ENCODE assay signal across 11 cellular contexts in the genomic region with DNA sequence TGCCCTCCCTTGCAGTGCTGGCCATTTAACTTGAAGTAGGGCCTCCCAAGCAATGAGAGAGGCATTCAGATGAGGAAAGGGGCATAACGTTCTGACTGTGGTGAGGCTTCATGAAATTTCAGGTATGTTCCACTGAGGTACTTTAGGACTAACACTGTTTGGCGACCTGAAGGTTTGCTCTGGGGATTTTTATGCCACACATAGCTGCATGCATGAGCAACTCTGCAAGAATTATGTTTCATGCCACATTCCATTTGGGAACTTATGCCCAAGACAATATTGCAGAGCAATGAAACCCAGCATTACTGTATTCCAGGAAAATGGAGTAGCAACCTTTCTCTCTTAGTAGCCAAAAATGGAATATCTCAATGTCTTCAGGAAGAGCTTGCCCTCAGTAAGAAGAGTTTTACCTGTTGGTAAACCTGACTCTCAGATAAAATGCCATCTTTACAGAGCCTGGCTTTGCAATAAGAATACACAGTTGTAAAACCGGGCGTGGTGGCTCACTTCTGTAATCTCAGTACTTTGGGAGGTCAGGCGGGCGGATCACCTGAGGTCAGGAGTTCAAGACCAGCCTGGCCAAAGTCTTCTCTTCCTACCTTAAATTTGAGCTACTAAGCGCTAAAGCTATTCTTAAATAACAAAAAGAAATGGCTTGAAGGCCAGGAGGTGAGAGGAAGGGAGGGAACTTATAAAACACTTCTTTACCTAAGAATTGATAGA.
"Had no signal": no experiment of that assay in that cellular context is flagged by ENCODE, and none has a peak within 500 bp of the region (broad histone marks: within the 10 kb centered on the region; RNA-seq: fewer than 3 reads in every experiment).

No MANE protein-coding gene starts in this region.

- H3K27ac Mint-ChIP-seq: stimulated activated effector memory CD8-positive, alpha-beta T cell treated with anti-CD3 and anti-CD28 coated beads, Interleukin-12 subunit alpha, Interleukin-12 subunit beta, amount 100 ng/mL, for 72 hours; T-helper 2 cell treated with Interferon-gamma antibody and Interleukin-4, amounts not matched to agents 5 μg/mL and 100 μg/mL, for 36 hours had no signal

- H3K9me3 ChIP-seq: heart right ventricle, psoas muscle, sigmoid colon had no signal

- H3K4me1 Mint-ChIP-seq: stimulated activated effector memory CD8-positive, alpha-beta T cell treated with anti-CD3 and anti-CD28 coated beads, Interleukin-12 subunit alpha, Interleukin-12 subunit beta, amount 100 ng/mL, for 72 hours had no signal

- H3K27me3 ChIP-seq: heart right ventricle, sigmoid colon had no signal

- H3K4me3 Mint-ChIP-seq: stimulated activated effector memory CD8-positive, alpha-beta T cell treated with anti-CD3 and anti-CD28 coated beads, Interleukin-12 subunit alpha, Interleukin-12 subunit beta, amount 100 ng/mL, for 72 hours; T-helper 2 cell treated with Interferon-gamma antibody and Interleukin-4, amounts not matched to agents 5 μg/mL and 100 μg/mL, for 36 hours had no signal

- H3K36me3 ChIP-seq: heart right ventricle, sigmoid colon had no signal

- H3K4me3 ChIP-seq: heart right ventricle, psoas muscle, sigmoid colon had no signal

- H3K9me3 Mint-ChIP-seq: stimulated activated effector memory CD8-positive, alpha-beta T cell treated with anti-CD3 and anti-CD28 coated beads, Interleukin-12 subunit alpha, Interleukin-12 subunit beta, amount 100 ng/mL, for 72 hours; T-helper 2 cell treated with Interferon-gamma antibody and Interleukin-4, amounts not matched to agents 5 μg/mL and 100 μg/mL, for 36 hours had no signal

- H3K36me3 Mint-ChIP-seq: stimulated activated effector memory CD8-positive, alpha-beta T cell treated with anti-CD3 and anti-CD28 coated beads, Interleukin-12 subunit alpha, Interleukin-12 subunit beta, amount 100 ng/mL, for 72 hours had no signal

- DNase-seq: activated CD4-positive, alpha-beta T cell treated with anti-CD3 and anti-CD28 coated beads, Interleukin-2, amount 50 U/mL, for 1 hour; activated naive CD4-positive, alpha-beta T cell treated with Interleukin-2 at 50 U/mL for 16 hours; activated T-cell treated with anti-CD3 and anti-CD28 coated beads for 4 hours; heart right ventricle; mesenchymal stem cell; psoas muscle; sigmoid colon; stimulated activated CD4-positive, alpha-beta T cell treated with anti-CD3 and anti-CD28 coated beads, Interleukin-12 subunit alpha, Interleukin-12 subunit beta, amount 100 ng/mL, for 4 hours had no signal

- H3K4me1 ChIP-seq: heart right ventricle, psoas muscle, sigmoid colon had no signal

- ATAC-seq: heart right ventricle; psoas muscle; stimulated activated effector memory CD8-positive, alpha-beta T cell treated with anti-CD3 and anti-CD28 coated beads, Interleukin-12 subunit alpha, Interleukin-12 subunit beta, amount 100 ng/mL, for 72 hours had no signal

- H3K27ac ChIP-seq: epithelial cell of prostate, heart right ventricle, psoas muscle, sigmoid colon had no signal
